Comparison of ENCODE assay signal across 8 cellular contexts in genomic region chr19:9538183-9539058, GRCh38. TPM values are rescaled to one million over a fixed set of nuclear protein-coding genes. Genes with fewer than 3 reads are reported as not detected.
DNase-seq lines count a peak whose midpoint lies in the region; ATAC-seq and TF ChIP-seq lines count a peak whose summit lies in the region.

ZNF426 (minus strand) TSS chr19:9538645; CDS start chr19:9536232, 2,413 bp downstream.

- peak within 1 kb of the TSS; percentile 100 for H3K27ac Mint-ChIP-seq in neural crest cell (ENCODE audit: unreplicated experiment)
- peak within 1 kb of the TSS; percentile 99 for H3K27ac Mint-ChIP-seq in stimulated activated naive CD8-positive, alpha-beta T cell treated with anti-CD3 and anti-CD28 coated beads, Interleukin-15, amount 100 ng/mL, for 72 hours

- H3K36me3 ChIP-seq in BLaER1 treated with 17β-estradiol and CSF1 and Interleukin-3, amounts not matched to agents 10 nM and 100 nM: peaks cover 35 to 38% (median 36%) of the 10 kb centered on the region in 11 experiments

- H3K27me3 ChIP-seq in BLaER1 treated with 17β-estradiol and CSF1 and Interleukin-3, amounts not matched to agents 10 nM and 100 nM: no peaks in the 10 kb centered on the region
- no peaks in the 10 kb centered on the region for H3K27me3 ChIP-seq in foreskin keratinocyte

- peak within 1 kb of the TSS; percentile 74 to 93 (median 86) for H3K4me3 ChIP-seq in BLaER1 treated with 17β-estradiol and CSF1 and Interleukin-3, amounts not matched to agents 10 nM and 100 nM

- ATAC-seq in GM19467 (IDR thresholded peaks at IDR 0.05; ENCODE audit: unreplicated experiment): peak; percentile 76
- ATAC-seq in foreskin keratinocyte: peak; percentile 91
- peak; percentile 99 for ATAC-seq in stimulated activated naive CD8-positive, alpha-beta T cell treated with anti-CD3 and anti-CD28 coated beads, Interleukin-15, amount 100 ng/mL, for 72 hours

- no peaks in the 10 kb centered on the region for H3K27me3 Mint-ChIP-seq in neural crest cell (ENCODE audit: low read depth)
- no peaks in the 10 kb centered on the region for H3K27me3 Mint-ChIP-seq in stimulated activated naive CD8-positive, alpha-beta T cell treated with anti-CD3 and anti-CD28 coated beads, Interleukin-15, amount 100 ng/mL, for 72 hours

- peak within 1 kb of the TSS; percentile 82 to 94 (median 92) for H3K4me2 ChIP-seq in BLaER1 treated with 17β-estradiol and CSF1 and Interleukin-3, amounts not matched to agents 10 nM and 100 nM

- peak within 1 kb of the TSS; percentile 87 to 97 (median 94) for H3K27ac ChIP-seq in BLaER1 treated with 17β-estradiol and CSF1 and Interleukin-3, amounts not matched to agents 10 nM and 100 nM
- peak within 1 kb of the TSS; percentile 94 for H3K27ac ChIP-seq in foreskin keratinocyte

- in situ Hi-C loops in SK-MEL-5 (cut with HindIII; ENCODE audit: low pct_unique_long_range_greater_than_20kb, low sequenced_read_pairs): no loop called here

- peak within 1 kb of the TSS; percentile 99 for H3K4me3 Mint-ChIP-seq in neural crest cell
- peak within 1 kb of the TSS; percentile 96 to 99 for H3K4me3 Mint-ChIP-seq in stimulated activated naive CD8-positive, alpha-beta T cell treated with anti-CD3 and anti-CD28 coated beads, Interleukin-15, amount 100 ng/mL, for 72 hours

- peaks cover 16 to 25% (median 20%) of the 10 kb centered on the region in 10 experiments for H3K4me1 ChIP-seq in BLaER1 treated with 17β-estradiol and CSF1 and Interleukin-3, amounts not matched to agents 10 nM and 100 nM
- H3K4me1 ChIP-seq in foreskin keratinocyte: no peaks in the 10 kb centered on the region

- H3K36me3 Mint-ChIP-seq in neural crest cell (ENCODE audit: low read depth): peaks cover 66% of the 10 kb centered on the region

- peaks cover 45 to 83% (median 59%) of the 10 kb centered on the region in 11 experiments for H3K9me3 ChIP-seq in BLaER1 treated with 17β-estradiol and CSF1 and Interleukin-3, amounts not matched to agents 10 nM and 100 nM (replicated peaks in 1 of 11)

- H4K20me1 ChIP-seq in BLaER1 treated with 17β-estradiol and CSF1 and Interleukin-3, amounts not matched to agents 10 nM and 100 nM: no peaks in the 10 kb centered on the region

- peaks cover 19% of the 10 kb centered on the region for H3K4me1 Mint-ChIP-seq in neural crest cell
- H3K4me1 Mint-ChIP-seq in stimulated activated naive CD8-positive, alpha-beta T cell treated with anti-CD3 and anti-CD28 coated beads, Interleukin-15, amount 100 ng/mL, for 72 hours: peaks cover 25% of the 10 kb centered on the region

- TF ChIP-seq CTCF in foreskin keratinocyte (conservative IDR thresholded peaks at IDR 0.05) (no peak), neural crest cell (conservative IDR thresholded peaks at IDR 0.05) (no peak)

- H3K9me3 Mint-ChIP-seq in neural crest cell: peaks cover 26% of the 10 kb centered on the region
- H3K9me3 Mint-ChIP-seq in stimulated activated naive CD8-positive, alpha-beta T cell treated with anti-CD3 and anti-CD28 coated beads, Interleukin-15, amount 100 ng/mL, for 72 hours: peaks cover 31 to 41% of the 10 kb centered on the region in 2 donors

- peak within 1 kb of the TSS; percentile 87 to 99 (median 95) for H3K9ac ChIP-seq in BLaER1 treated with 17β-estradiol and CSF1 and Interleukin-3, amounts not matched to agents 10 nM and 100 nM

- DNase-seq in LHCN-M2 (ENCODE audit: low read depth) (peak; percentile 89), SK-MEL-5 (ENCODE audit: low read depth, low spot score) (peak; percentile 82), foreskin keratinocyte (peak; percentile 68 to 84), neural crest cell (ENCODE audit: low read depth, low spot score) (peak; percentile 76)
- DNase-seq in activated naive CD4-positive, alpha-beta T cell (lab: John Stamatoyannopoulos, UW): peak; percentile 55 to 77 (median 66)
- peak; percentile 82 to 89 for DNase-seq in stimulated activated naive CD8-positive, alpha-beta T cell treated with anti-CD3 and anti-CD28 coated beads, Interleukin-15, amount 100 ng/mL, for 72 hours

RNA-seq across cellular contexts. Expression of gene ZNF426, which starts in this region (rescaled TPM):
- total RNA-seq in LHCN-M2 (2014; rRNA removed) (10.3 and 13.9 TPM in 2 replicates), foreskin keratinocyte (10.9 and 11.4 TPM in 2 replicates), neural crest cell (24.5 and 26.7 TPM in 2 replicates)
- polyA plus RNA-seq in LHCN-M2 (2012): 3.8 TPM
- total RNA-seq in SK-MEL-5 (2014; rRNA removed; shearing (Covaris generic)): 11.4 and 11.6 TPM in 2 replicates
- polyA plus RNA-seq in SK-MEL-5 (2015; cell fraction: cytosol; rRNA removed): 3.3 and 4.6 TPM in 2 replicates
- 3.6 and 4.7 TPM in 2 replicates for polyA plus RNA-seq in SK-MEL-5 (2015; cell fraction: nucleus; rRNA removed)
- polyA plus RNA-seq in foreskin keratinocyte: 2.0 TPM in 2 replicates

Comparison
In these comparisons a context has a peak if more than half of its experiments do, and no peak if none do; other contexts are left out.
1. Peak in every context shown above with its lines: DNase-seq, ATAC-seq, H3K4me3 ChIP-seq and H3K27ac ChIP-seq.